Comparison of ENCODE assay signal across 1 cellular context in genomic region chr12:64691227-64691792, GRCh38.
A peak's percentile ranks its signal among the peaks of the same experiment; 100 is the strongest.
TF ChIP-seq lines count a peak whose summit lies in the region.

No MANE protein-coding gene starts in this region.

TF ChIP-seq in HEK293, 187 proteins besides CTCF, POLR2A, EP300 and RAD21 (continued from another document):
- no peak for TF ChIP-seq PRDM2 (tag by site-specific recombination; IDR thresholded peaks at IDR 0.05; ENCODE audit: borderline replicate concordance)
- no peak for TF ChIP-seq TSHZ1 (tag by site-specific recombination; IDR thresholded peaks at IDR 0.05; ENCODE audit: borderline replicate concordance)
- no peak for TF ChIP-seq GLI2 (tag by site-specific recombination; IDR thresholded peaks at IDR 0.05; ENCODE audit: borderline replicate concordance, low read depth)
- 0 out of 2 replicates have a peak, but pooled peaks have one; percentile 2 for TF ChIP-seq ZNF24 (tag by site-specific recombination; IDR thresholded peaks at IDR 0.05)
